ENCODE assay signal across 17 cellular contexts in the genomic region with DNA sequence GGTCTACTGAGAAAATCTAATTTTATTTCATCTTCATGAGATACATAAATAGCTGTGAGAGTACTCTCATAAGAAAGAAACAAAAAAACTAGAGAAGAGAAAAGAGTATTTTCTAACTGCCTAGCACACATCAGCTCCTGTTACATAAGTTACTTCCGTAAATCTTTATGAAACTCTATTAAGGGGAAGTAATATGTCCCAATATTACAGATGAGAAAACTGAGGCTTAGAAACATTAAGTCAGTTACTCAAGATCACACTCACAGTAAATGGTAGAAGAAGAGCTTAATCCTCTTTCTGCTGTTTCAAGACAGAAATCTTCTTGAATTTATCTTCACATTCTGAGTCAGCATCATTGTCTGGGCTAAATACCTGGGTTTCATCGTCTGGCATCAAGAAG.
"Had no signal": no experiment of that assay in that cellular context is flagged by ENCODE, and none has a peak within 500 bp of the region (broad histone marks: within the 10 kb centered on the region; RNA-seq: fewer than 3 reads in every experiment).

No MANE protein-coding gene starts in this region.

- H3K36me3 ChIP-seq: thoracic aorta had no signal

- ATAC-seq: activated naive CD8-positive, alpha-beta T cell treated with anti-CD3 and anti-CD28 coated beads, Interleukin-2, amount 50 U/mL, for 24 hours; left ventricle myocardium superior; naive thymus-derived CD8-positive, alpha-beta T cell had no signal

- H2AFZ ChIP-seq: parathyroid adenoma had no signal

- H3K9me3 ChIP-seq: thoracic aorta had no signal

- H3K4me3 ChIP-seq: thoracic aorta had no signal

- DNase-seq: activated CD4-positive, alpha-beta T cell treated with anti-CD3 and anti-CD28 coated beads, Interleukin-2, amount 10 ng/mL, durations not matched to agents 7 days and 5 days; activated CD4-positive, CD25-positive, alpha-beta regulatory T cell; activated naive CD4-positive, alpha-beta T cell treated with Interleukin-2 at 50 U/mL for 16 hours; activated naive CD8-positive, alpha-beta T cell treated with anti-CD3 and anti-CD28 coated beads, Interleukin-2, amount 50 U/mL, for 24 hours; aorta; cortex of kidney; effector CD4-positive, alpha-beta T cell; left ventricle myocardium superior; mesenchymal stem cell; naive thymus-derived CD8-positive, alpha-beta T cell; stimulated activated CD4-positive, alpha-beta T cell treated with anti-CD3 and anti-CD28 coated beads, Interleukin-12 subunit alpha, Interleukin-12 subunit beta, amount 100 ng/mL, for 4 hours; stimulated activated CD4-positive, alpha-beta T cell treated with anti-CD3 and anti-CD28 coated beads, Interleukin-2, amount 100 ng/mL, for 24 hours had no signal

- H3K79me2 ChIP-seq: parathyroid adenoma had no signal

- H3K27ac ChIP-seq: foreskin keratinocyte, parathyroid adenoma, thoracic aorta had no signal

- H3K9ac ChIP-seq: parathyroid adenoma had no signal

- FAIRE-seq: endothelial cell of umbilical vein, TTC549 had no signal

- H3K27me3 ChIP-seq: foreskin keratinocyte had no signal

- H3K4me1 ChIP-seq: foreskin keratinocyte, parathyroid adenoma had no signal
